In genomic region chr19:47035495-47036232, GRCh38 we compare ENCODE assay signal across 8 cellular contexts.
DNase-seq lines count a peak whose midpoint lies in the region; ATAC-seq and TF ChIP-seq lines count a peak whose summit lies in the region.

No MANE protein-coding gene starts in this region.

- peak; percentile 79 for ATAC-seq in HG02852 (IDR thresholded peaks at IDR 0.05; ENCODE audit: unreplicated experiment)
- no peak for ATAC-seq in HG02973 (IDR thresholded peaks at IDR 0.05; ENCODE audit: unreplicated experiment)

- peak; percentile 87 to 89 for DNase-seq in NCI-H1930 (lab: John Stamatoyannopoulos, UW)
- peak; percentile 98 for DNase-seq in T-helper 9 cell
- DNase-seq in astrocyte of the cerebellum (ENCODE audit: low read depth): peak; percentile 45
- peak; percentile 32 to 67 for DNase-seq in hippocampal formation (lab: John Stamatoyannopoulos, UW)
- peak; percentile 43 for DNase-seq in retinal pigment epithelial cell (ENCODE audit: low read depth)

- TF ChIP-seq CTCF in GM12873 (IDR thresholded peaks at IDR 0.05; ENCODE audit: insufficient read depth, low read depth, low read length, missing control alignments): peak; percentile 96
- TF ChIP-seq CTCF in astrocyte of the cerebellum (IDR thresholded peaks at IDR 0.05; ENCODE audit: low read depth, low read length, missing control alignments): peak; percentile 95
- peak; percentile 90 for TF ChIP-seq CTCF in retinal pigment epithelial cell (conservative IDR thresholded peaks at IDR 0.05; ENCODE audit: low read depth, low read length)

- H3K4me3 ChIP-seq in astrocyte of the cerebellum (ENCODE audit: low read depth, low read length) (peak overlapping the region; percentile 45), retinal pigment epithelial cell (ENCODE audit: low read length) (peak overlapping the region; percentile 62)

- in situ Hi-C loops in astrocyte of the cerebellum (cut with HindIII; ENCODE audit: low sequenced_read_pairs): no loop called here

Comparison
In these comparisons a context has a peak if more than half of its experiments do, and no peak if none do; other contexts are left out.
1. DNase-seq: peak in every context shown above with its lines; median percentile 98 in T-helper 9 cell; 88 in NCI-H1930; 50 in hippocampal formation; 45 in astrocyte of the cerebellum; 43 in retinal pigment epithelial cell.